ENCODE assay signal across 1 cellular context in the genomic region with DNA sequence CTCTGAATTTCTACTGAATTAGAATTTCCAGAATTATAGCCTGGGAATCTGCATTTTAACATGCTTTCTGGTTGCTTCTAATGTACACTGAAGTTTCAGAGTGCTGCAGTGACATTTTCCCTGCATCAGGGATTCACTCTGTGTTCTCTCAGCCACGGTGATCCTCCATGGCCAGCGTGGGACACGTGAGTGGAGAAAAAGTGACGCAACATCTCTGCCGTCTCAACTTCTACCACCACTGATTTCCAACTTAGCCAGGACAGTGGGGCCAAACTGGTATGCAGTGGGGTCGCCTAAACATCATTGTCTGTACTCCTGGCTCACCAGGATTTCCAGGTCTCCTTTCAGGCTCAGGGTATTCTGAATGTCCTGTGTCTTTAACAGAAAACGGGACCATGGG.
A peak's percentile ranks its signal among the peaks of the same experiment; 100 is the strongest.
TF ChIP-seq lines count a peak whose summit lies in the region.

No MANE protein-coding gene starts in this region.

TF ChIP-seq in IMR-90, 13 proteins besides CTCF, POLR2A, EP300 and RAD21:
- no peak for TF ChIP-seq RFX5 (IDR thresholded peaks at IDR 0.05; ENCODE audit: low read depth, low read length)
- peak; percentile 64 for TF ChIP-seq CEBPB (IDR thresholded peaks at IDR 0.05; ENCODE audit: low read depth, low read length)
- no peak for TF ChIP-seq SMC3 (IDR thresholded peaks at IDR 0.05; ENCODE audit: low read depth, low read length)
